8 cellular contexts compared by ENCODE assay signal in genomic region chr11:119728651-119729580, GRCh38. TPM values are rescaled to one million over a fixed set of nuclear protein-coding genes. Genes with fewer than 3 reads are reported as not detected.
DNase-seq lines count a peak whose midpoint lies in the region; ATAC-seq and TF ChIP-seq lines count a peak whose summit lies in the region.

TSS of gene NECTIN1 (minus strand) at chr11:119729200. CDS start at chr11:119728553, 647 bp downstream.

- peaks cover 0 to 7% of the 10 kb centered on the region in 2 donors for H3K4me1 ChIP-seq in lung (ENCODE audit: control insufficient read depth in 2 of 2, insufficient read depth in 2 of 2, low read length in 2 of 2)

- peak; percentile 83 for ATAC-seq in HG03432 (IDR thresholded peaks at IDR 0.05; ENCODE audit: unreplicated experiment)
- peak; percentile 90 for ATAC-seq in lung (ENCODE audit: insufficient read depth, low FRiP score)

- peak; percentile 54 for TF ChIP-seq POLR2A in GM19193 (IDR thresholded peaks at IDR 0.05; ENCODE audit: extremely low read depth, insufficient read depth, insufficient read length)

- peak; percentile 78 for DNase-seq in CD14-positive monocyte (ENCODE audit: low spot score)
- DNase-seq in NCI-H748 (lab: John Stamatoyannopoulos, UW; ENCODE audit: unreplicated experiment): peak; percentile 92
- peak; percentile 84 for DNase-seq in activated CD4-positive, alpha-beta memory T cell treated with anti-CD3 and anti-CD28 coated beads, Interleukin-2, amount 10 ng/mL, durations not matched to agents 7 days and 5 days
- DNase-seq in ecto neural progenitor cell (ENCODE audit: low spot score): peak; percentile 98
- DNase-seq in lung (ENCODE audit: low spot score): peak; percentile 88
- peak; percentile 40 to 84 (median 63) for DNase-seq in stimulated activated CD4-positive, alpha-beta T cell treated with anti-CD3 and anti-CD28 coated beads, TNF-alpha, amount 100 ng/mL, for 1 hour (ENCODE audit: low read depth in 3 of 3, low spot score in 1 of 3)

- H3K27me3 ChIP-seq in lung (ENCODE audit: control insufficient read depth, insufficient read depth): no peaks in the 10 kb centered on the region

- peak; percentile 99 for TF ChIP-seq CTCF in CD14-positive monocyte (IDR thresholded peaks at IDR 0.05)
- peak; percentile 38 for TF ChIP-seq CTCF in lung (IDR thresholded peaks at IDR 0.05; ENCODE audit: control extremely low read depth, extremely low read depth)

- peaks cover 0 to 3% (median 0%) of the 10 kb centered on the region in 7 donors for H3K9me3 Mint-ChIP-seq in CD14-positive monocyte
- no peaks in the 10 kb centered on the region for H3K9me3 Mint-ChIP-seq in activated CD4-positive, alpha-beta memory T cell treated with anti-CD3 and anti-CD28 coated beads, Interleukin-2, amount 10 ng/mL, durations not matched to agents 7 days and 5 days

- H3K4me3 ChIP-seq in lung: peak within 1 kb of the TSS; percentile 65

- WGBS in lung, 2 donors: 0 to 1% methylated on average over 75 to 128 of the region's 128 CpGs

- no peaks in the 10 kb centered on the region for H3K36me3 ChIP-seq in lung (ENCODE audit: control insufficient read depth in 2 of 2, insufficient read depth in 2 of 2, low read length in 2 of 2)

- H3K36me3 Mint-ChIP-seq in CD14-positive monocyte: peaks cover 2 to 4% of the 10 kb centered on the region in 2 donors
- no peaks in the 10 kb centered on the region for H3K36me3 Mint-ChIP-seq in activated CD4-positive, alpha-beta memory T cell treated with anti-CD3 and anti-CD28 coated beads, Interleukin-2, amount 10 ng/mL, durations not matched to agents 7 days and 5 days (ENCODE audit: low read depth)

- CTCF ChIA-PET in activated CD4-positive, alpha-beta memory T cell treated with anti-CD3 and anti-CD28 coated beads, Interleukin-2, amount 10 ng/mL, durations not matched to agents 7 days and 5 days (lab: Charles Lee): interaction anchor here (0.6 to 3.0 kb wide), 41 partner anchors 10 to 442 kb away, joined by 3 to 52 read pairs (median 5); no protein-coding TSS in a partner anchor

- peak within 1 kb of the TSS in 5 of 7 donors; percentile 24 to 89 (median 81) for H3K27ac Mint-ChIP-seq in CD14-positive monocyte
- H3K27ac Mint-ChIP-seq in activated CD4-positive, alpha-beta memory T cell treated with anti-CD3 and anti-CD28 coated beads, Interleukin-2, amount 10 ng/mL, durations not matched to agents 7 days and 5 days: peak within 1 kb of the TSS; percentile 32

- peaks cover 34% of the 10 kb centered on the region for H3K4me1 Mint-ChIP-seq in CD14-positive monocyte
- peaks cover 13% of the 10 kb centered on the region for H3K4me1 Mint-ChIP-seq in activated CD4-positive, alpha-beta memory T cell treated with anti-CD3 and anti-CD28 coated beads, Interleukin-2, amount 10 ng/mL, durations not matched to agents 7 days and 5 days

- H3K27ac ChIP-seq in lung (ENCODE audit: low read depth in 1 of 2, low read length in 1 of 2): peak within 1 kb of the TSS; percentile 72 to 93

- intact Hi-C loops in CD14-positive monocyte (cut with micrococcal nuclease): loop anchor here (2.0 to 10.0 kb wide), 3 partner anchors 62 to 247 kb away; no protein-coding TSS in a partner anchor

- H3K4me3 Mint-ChIP-seq in CD14-positive monocyte: peak within 1 kb of the TSS; percentile 94 to 98
- H3K4me3 Mint-ChIP-seq in activated CD4-positive, alpha-beta memory T cell treated with anti-CD3 and anti-CD28 coated beads, Interleukin-2, amount 10 ng/mL, durations not matched to agents 7 days and 5 days: peak within 1 kb of the TSS; percentile 77

- POLR2A ChIA-PET in activated CD4-positive, alpha-beta memory T cell treated with anti-CD3 and anti-CD28 coated beads, Interleukin-2, amount 10 ng/mL, durations not matched to agents 7 days and 5 days (lab: Charles Lee): interaction anchor here (0.7 to 1.2 kb wide), 7 partner anchors 10 to 57 kb away, joined by 3 to 4 read pairs (median 4); no protein-coding TSS in a partner anchor

- H3K27me3 Mint-ChIP-seq in CD14-positive monocyte (ENCODE audit: low read depth in 3 of 3): peaks cover 12 to 35% (median 20%) of the 10 kb centered on the region in 3 donors
- H3K27me3 Mint-ChIP-seq in activated CD4-positive, alpha-beta memory T cell treated with anti-CD3 and anti-CD28 coated beads, Interleukin-2, amount 10 ng/mL, durations not matched to agents 7 days and 5 days: peaks cover 57% of the 10 kb centered on the region

- no peaks in the 10 kb centered on the region for H3K9me3 ChIP-seq in lung (ENCODE audit: control insufficient read depth in 2 of 2, insufficient read depth in 1 of 2, low read length in 1 of 2)

RNA-seq across cellular contexts. Expression of gene NECTIN1, which starts in this region (rescaled TPM):
- polyA plus RNA-seq in CD14-positive monocyte (under 1 TPM; 0.53 to 0.85 TPM), lung (1 to 10 TPM; 4.7 to 6.1 TPM)
- total RNA-seq in activated CD4-positive, alpha-beta memory T cell treated with anti-CD3 and anti-CD28 coated beads, Interleukin-2, amount 10 ng/mL, durations not matched to agents 7 days and 5 days: 1 to 10 TPM; 1.7 to 1.9 TPM
- 10 to 100 TPM in 1 of 2 donors, 1 to 10 TPM in 1; 8.6 to 18.3 TPM for total RNA-seq in lung

Comparison
In these comparisons a context has a peak if more than half of its experiments do, and no peak if none do; other contexts are left out.
1. Peak in every context shown above with its lines: DNase-seq, ATAC-seq, H3K4me3 ChIP-seq and H3K27ac ChIP-seq.
2. Peak in DNase-seq in CD14-positive monocyte; RNA of the gene not detected or under 1 TPM.